ENCODE assay signal across 17 cellular contexts in the genomic region with DNA sequence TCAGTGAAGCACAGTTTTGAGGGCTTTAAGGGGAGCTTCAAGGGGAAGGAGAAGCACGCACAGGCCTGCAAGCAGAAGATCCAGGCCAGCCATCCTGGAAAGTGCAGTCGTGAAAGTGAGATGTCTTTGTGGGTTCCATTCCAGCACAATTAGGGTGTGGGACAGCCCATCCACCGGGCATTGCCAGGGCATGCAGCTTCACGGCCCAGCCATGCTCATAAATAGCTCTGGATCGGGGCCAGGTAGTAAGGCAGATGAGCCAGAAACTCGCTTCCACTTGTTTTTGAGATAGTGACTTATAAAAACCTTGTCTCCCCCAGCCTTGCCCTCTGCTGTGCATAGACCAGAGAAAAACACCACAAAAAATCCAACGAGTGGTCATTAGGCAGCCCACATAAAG. TPM values are rescaled to one million over a fixed set of nuclear protein-coding genes. Genes with fewer than 3 reads are reported as not detected.
DNase-seq lines count a peak whose midpoint lies in the region; ATAC-seq and TF ChIP-seq lines count a peak whose summit lies in the region.
"Had no signal": no experiment of that assay in that cellular context is flagged by ENCODE, and none has a peak within 500 bp of the region (broad histone marks: within the 10 kb centered on the region; RNA-seq: fewer than 3 reads in every experiment).

No MANE protein-coding gene starts in this region.

- H3F3A ChIP-seq in SK-N-SH (replicated peaks; ENCODE audit: insufficient read depth): peaks cover 9% of the 10 kb centered on the region

- H3K79me1 ChIP-seq in neuronal stem cell (ENCODE audit: low read depth, low read length): no peaks in the 10 kb centered on the region

- no peak overlapping the region for H4K8ac ChIP-seq in neuronal stem cell (ENCODE audit: low read depth, low read length)

- no peak overlapping the region for H3K14ac ChIP-seq in neuronal stem cell (ENCODE audit: low read length)

- H3K23ac ChIP-seq in neuronal stem cell (ENCODE audit: low read depth, low read length, poor library complexity): no peak overlapping the region

- no peak overlapping the region for H3K4ac ChIP-seq in neuronal stem cell (ENCODE audit: low read length)

- H2BK12ac ChIP-seq in neuronal stem cell (ENCODE audit: low read length): no peak overlapping the region

- TF ChIP-seq POLR2A in esophagus squamous epithelium (IDR thresholded peaks at IDR 0.05) (no peak), uterus (IDR thresholded peaks at IDR 0.05) (no peak)

- peaks cover 24% of the 10 kb centered on the region for H3K36me3 Mint-ChIP-seq in type B pancreatic cell

- no peak overlapping the region for H3K27ac Mint-ChIP-seq in type B pancreatic cell
- H3K27ac Mint-ChIP-seq: CD4-positive, alpha-beta T cell; nephron had no signal

- 82% methylated on average over 7 of the region's 7 CpGs for WGBS in SK-N-SH (ENCODE audit: low lambda C conversion rate)
- WGBS in esophagus squamous epithelium, 2 donors: 29 to 39% methylated on average over 7 of the region's 7 CpGs
- WGBS in neuronal stem cell (ENCODE audit: extremely low coverage in 2 of 2, insufficient read length in 2 of 2, insufficient replicate concordance in 1 of 2), 2 donors: no CpG with 5 or more reads among the region's 7 CpGs

- CTCF ChIA-PET in SK-N-SH (lab: Yijun Ruan, JAX): interaction anchor here (1.5 to 1.7 kb wide), 2 partner anchors 93 to 321 kb away, joined by 4 to 6 read pairs; no protein-coding TSS in a partner anchor

- no peaks in the 10 kb centered on the region for H3K9me3 Mint-ChIP-seq in type B pancreatic cell
- H3K9me3 Mint-ChIP-seq: CD4-positive, alpha-beta T cell; nephron had no signal

- H3K4me1 Mint-ChIP-seq in type B pancreatic cell (ENCODE audit: unreplicated experiment): peaks cover 7% of the 10 kb centered on the region
- H3K4me1 Mint-ChIP-seq: nephron had no signal

- no peak for TF ChIP-seq EP300 in SK-N-SH (IDR thresholded peaks at IDR 0.05; ENCODE audit: borderline replicate concordance in 1 of 2, low read depth in 1 of 2, low read length in 1 of 2)

- H4K20me1 ChIP-seq in SK-N-SH (ENCODE audit: insufficient read depth): no peaks in the 10 kb centered on the region

- H2AK5ac ChIP-seq in neuronal stem cell (ENCODE audit: low read depth, low read length): no peak overlapping the region

- H3K9ac ChIP-seq in SK-N-SH (no peak overlapping the region), neuronal stem cell (ENCODE audit: low read depth, low read length, poor library complexity) (peak overlapping the region; percentile 30)

- H3K4me2 ChIP-seq in SK-N-SH (no peak overlapping the region), neuronal stem cell (ENCODE audit: insufficient read depth, low read length, poor library complexity, severe bottlenecking) (no peak overlapping the region)

- TF ChIP-seq CTCF in SK-N-SH (IDR thresholded peaks at IDR 0.05) (no peak), esophagus squamous epithelium (IDR thresholded peaks at IDR 0.05) (no peak), uterus (IDR thresholded peaks at IDR 0.05) (no peak), type B pancreatic cell (conservative IDR thresholded peaks at IDR 0.05) (no peak)

- H2BK5ac ChIP-seq in neuronal stem cell (ENCODE audit: low read length): no peak overlapping the region

- H2BK120ac ChIP-seq in neuronal stem cell (ENCODE audit: low read depth, low read length): no peak overlapping the region

- DNase-seq in SK-N-SH (no peak), esophagus squamous epithelium (lab: John Stamatoyannopoulos, UW) (no peak), neuronal stem cell (ENCODE audit: low spot score) (no peak), uterus (peak; percentile 36 to 49), NCI-H526 (lab: John Stamatoyannopoulos, UW) (no peak), type B pancreatic cell (ENCODE audit: extremely low spot score, unreplicated experiment) (no peak), T-helper 1 cell (no peak)
- DNase-seq: CD4-positive, alpha-beta T cell; HCEC 1CT; lower lobe of right lung; RPMI8226; stimulated activated CD4-positive, alpha-beta T cell treated with anti-CD3 and anti-CD28 coated beads, Interleukin-2, amount 100 ng/mL, for 48 hours; T-helper 17 cell; tibial artery had no signal

- no peaks in the 10 kb centered on the region for H3K27me3 Mint-ChIP-seq in type B pancreatic cell
- H3K27me3 Mint-ChIP-seq: CD4-positive, alpha-beta T cell; T-helper 17 cell had no signal

- peaks cover 51 to 64% of the 10 kb centered on the region in 2 experiments for H3K36me3 ChIP-seq in SK-N-SH (replicated peaks in 1 of 2; ENCODE audit: control insufficient read depth in 1 of 2, insufficient read depth in 2 of 2, low read length in 1 of 2)
- H3K36me3 ChIP-seq in esophagus squamous epithelium: peaks cover 11 to 92% (median 22%) of the 10 kb centered on the region in 3 donors
- peaks cover 32 to 94% of the 10 kb centered on the region in 2 donors for H3K36me3 ChIP-seq in neuronal stem cell (replicated peaks in 1 of 2; ENCODE audit: control insufficient read depth in 2 of 2, insufficient read depth in 2 of 2, low read length in 2 of 2)
- H3K36me3 ChIP-seq in uterus: no peaks in the 10 kb centered on the region

- intact Hi-C loops in esophagus squamous epithelium (cut with DNase I) (no loop called here), uterus (cut with DNase I; ENCODE audit: low total_unique reads) (loop anchor here (10.0 kb wide), 1 partner anchor 89 kb away; no protein-coding TSS in a partner anchor)

- H2AFZ ChIP-seq in SK-N-SH (ENCODE audit: low read depth): no peak overlapping the region
- H2AFZ ChIP-seq in neuronal stem cell (ENCODE audit: low read length): no peak overlapping the region

- H3K9me3 ChIP-seq in SK-N-SH (no peaks in the 10 kb centered on the region), esophagus squamous epithelium (no peaks in the 10 kb centered on the region), neuronal stem cell (replicated peaks in 1 of 2; ENCODE audit: control insufficient read depth in 2 of 2, insufficient read depth in 1 of 2, low read depth in 1 of 2, low read length in 2 of 2) (no peaks in the 10 kb centered on the region), uterus (no peaks in the 10 kb centered on the region)
- H3K9me3 ChIP-seq: lower lobe of right lung, tibial artery had no signal

- no peak overlapping the region for H3K27ac ChIP-seq in SK-N-SH (ENCODE audit: low read depth in 2 of 2, low read length in 1 of 2)
- peak overlapping the region; percentile 81 to 90 (median 86) for H3K27ac ChIP-seq in esophagus squamous epithelium
- H3K27ac ChIP-seq in neuronal stem cell (replicated peaks; ENCODE audit: low read length): no peak overlapping the region
- H3K27ac ChIP-seq in uterus: peak overlapping the region; percentile 6 to 41
- H3K27ac ChIP-seq: lower lobe of right lung, tibial artery had no signal

- no peaks in the 10 kb centered on the region; the same call in 1 of the 2 replicates for H3K79me2 ChIP-seq in SK-N-SH (ENCODE audit: insufficient read depth)

- H3K9me2 ChIP-seq in SK-N-SH: no peaks in the 10 kb centered on the region

- ATAC-seq in SK-N-SH treated with all-trans-retinoic acid at 6 μM for 48 hours: peak; percentile 49
- ATAC-seq: lower lobe of right lung, T-helper 17 cell had no signal

- no peak overlapping the region for H2BK15ac ChIP-seq in neuronal stem cell (ENCODE audit: low read length)

- H3K18ac ChIP-seq in neuronal stem cell (ENCODE audit: low read length): no peak overlapping the region

- H3K27me3 ChIP-seq in SK-N-SH (ENCODE audit: insufficient read depth) (no peaks in the 10 kb centered on the region), esophagus squamous epithelium (no peaks in the 10 kb centered on the region), neuronal stem cell (ENCODE audit: control insufficient read depth in 3 of 3, insufficient read depth in 3 of 3, low read depth in 1 of 3, low read length in 3 of 3) (no peaks in the 10 kb centered on the region), uterus (no peaks in the 10 kb centered on the region)
- H3K27me3 ChIP-seq: dorsolateral prefrontal cortex, tibial artery had no signal

- no peak overlapping the region for H4K91ac ChIP-seq in neuronal stem cell (ENCODE audit: low read depth, low read length, poor library complexity)

- H3K4me3 ChIP-seq in SK-N-SH (ENCODE audit: low read depth in 2 of 2, low read length in 1 of 2): no peak overlapping the region
- peak overlapping the region in 1 of 4 donors; percentile 3 for H3K4me3 ChIP-seq in esophagus squamous epithelium
- no peak overlapping the region for H3K4me3 ChIP-seq in neuronal stem cell (ENCODE audit: low read length in 2 of 2)
- no peak overlapping the region for H3K4me3 ChIP-seq in uterus
- H3K4me3 ChIP-seq: dorsolateral prefrontal cortex, lower lobe of right lung, tibial artery had no signal

- H3K4me1 ChIP-seq in SK-N-SH (ENCODE audit: control insufficient read depth in 1 of 2, insufficient read depth in 2 of 2, low read depth in 1 of 2, low read length in 1 of 2) (peaks cover 0 to 7% of the 10 kb centered on the region in 2 experiments; a peak in 1 of 4 replicates), esophagus squamous epithelium (peaks cover 9 to 41% (median 18%) of the 10 kb centered on the region in 3 donors), neuronal stem cell (ENCODE audit: control insufficient read depth in 2 of 2, insufficient read depth in 1 of 2, low read depth in 1 of 2, low read length in 2 of 2) (no peaks in the 10 kb centered on the region), uterus (no peaks in the 10 kb centered on the region)
- H3K4me1 ChIP-seq: lower lobe of right lung had no signal

- POLR2A ChIA-PET in SK-N-SH (lab: Yijun Ruan, JAX): no interaction called here

- TF ChIP-seq RAD21 in SK-N-SH (IDR thresholded peaks at IDR 0.05; ENCODE audit: low read length): no peak

- no peak overlapping the region for H3K4me3 Mint-ChIP-seq in type B pancreatic cell
- H3K4me3 Mint-ChIP-seq: CD4-positive, alpha-beta T cell; nephron; T-helper 17 cell had no signal

TF ChIP-seq in SK-N-SH, 30 proteins besides CTCF, POLR2A, EP300 and RAD21 (continues in another document):
- no peak for TF ChIP-seq CHD2 (IDR thresholded peaks at IDR 0.05; ENCODE audit: low read length, partially characterized antibody)

RNA-seq across cellular contexts. Expression of a gene that starts 21.0 kb away (rescaled TPM):
- polyA plus RNA-seq in SK-N-SH (2012; rRNA removed): 21.2 and 22.3 TPM in 2 replicates
- polyA plus RNA-seq in SK-N-SH (2012; cell fraction: cytosol; rRNA removed): 32.1 and 34.6 TPM in 2 replicates
- 18.6 and 21.6 TPM in 2 replicates for polyA plus RNA-seq in SK-N-SH (2012; cell fraction: nucleus; rRNA removed)
- total RNA-seq in esophagus squamous epithelium (10 to 100 TPM; 20.8 to 42.3 (median 23.0) TPM), uterus (10 to 100 TPM; 12.6 to 68.6 (median 29.3) TPM), type B pancreatic cell (ENCODE audit: low replicate concordance) (50.2 and 52.7 TPM in 2 replicates)
- 14.8 TPM for polyA plus RNA-seq in neuronal stem cell (2013, experiment 1 of 2)
- polyA plus RNA-seq in neuronal stem cell (2013, experiment 2 of 2): 15.2 TPM

RNA-seq across cellular contexts. Expression of a gene that starts 26.5 kb away (rescaled TPM):
- polyA plus RNA-seq in SK-N-SH (2012; rRNA removed): 1.2 and 1.5 TPM in 2 replicates
- polyA plus RNA-seq in SK-N-SH (2012; cell fraction: cytosol; rRNA removed): 1.6 and 1.8 TPM in 2 replicates
- 1.3 and 1.5 TPM in 2 replicates for polyA plus RNA-seq in SK-N-SH (2012; cell fraction: nucleus; rRNA removed)
- total RNA-seq in esophagus squamous epithelium (10 to 100 TPM in 1 of 4 donors, 1 to 10 TPM in 3; 3.1 to 17.4 (median 4.2) TPM), uterus (10 to 100 TPM; 16.1 to 61.1 (median 36.9) TPM), type B pancreatic cell (ENCODE audit: low replicate concordance) (16.5 and 21.9 TPM in 2 replicates)
- 10.8 TPM for polyA plus RNA-seq in neuronal stem cell (2013, experiment 1 of 2)
- 10.2 TPM for polyA plus RNA-seq in neuronal stem cell (2013, experiment 2 of 2)

Comparison
In these comparisons a context has a peak if more than half of its experiments do, and no peak if none do; other contexts are left out.
1. DNase-seq: peak in uterus (2 of 2); none in SK-N-SH (single experiment), esophagus squamous epithelium (single experiment), neuronal stem cell (single experiment), NCI-H526 (0 of 2), type B pancreatic cell (single experiment) and T-helper 1 cell (0 of 5).
2. H3K27ac ChIP-seq: peak in esophagus squamous epithelium (4 of 4) and uterus (2 of 2); none in SK-N-SH (0 of 2) and neuronal stem cell (single experiment).